Comparison of ENCODE assay signal across 11 cellular contexts in genomic region chr5:37900692-37901091, GRCh38.
DNase-seq lines count a peak whose midpoint lies in the region; ATAC-seq and TF ChIP-seq lines count a peak whose summit lies in the region.
"Had no signal": no experiment of that assay in that cellular context is flagged by ENCODE, and none has a peak within 500 bp of the region (broad histone marks: within the 10 kb centered on the region; RNA-seq: fewer than 3 reads in every experiment).

No MANE protein-coding gene starts in this region.

- no peak overlapping the region for H3K27ac ChIP-seq in GM23248
- H3K27ac ChIP-seq in OCI-LY7 (ENCODE audit: low read depth, low read length, poor library complexity, severe bottlenecking) = no peak overlapping the region
- H3K27ac ChIP-seq: cardiac muscle cell, neutrophil, SJCRH30 had no signal

- H4K20me1 ChIP-seq in GM23248 (ENCODE audit: insufficient read depth) = no peaks in the 10 kb centered on the region
- H4K20me1 ChIP-seq in OCI-LY7 (ENCODE audit: insufficient read depth, low read length) = no peaks in the 10 kb centered on the region

- H3K27me3 ChIP-seq in GM23248 (replicated peaks; ENCODE audit: insufficient read depth) = no peaks in the 10 kb centered on the region
- H3K27me3 ChIP-seq: cardiac muscle cell, neutrophil, SJCRH30 had no signal

- H3K4me3 ChIP-seq in GM23248 (no peak overlapping the region), OCI-LY7 (ENCODE audit: low read depth, low read length, poor library complexity, severe bottlenecking) (no peak overlapping the region), fibroblast of villous mesenchyme (ENCODE audit: low read depth, low read length) (no peak overlapping the region), skeletal muscle cell (ENCODE audit: low read depth, low read length) (no peak overlapping the region)
- H3K4me3 ChIP-seq: cardiac muscle cell, SJCRH30 had no signal

- POLR2A ChIA-PET in OCI-LY7 (lab: Charles Lee) = no interaction called here

- CTCF ChIA-PET in OCI-LY7 (lab: Charles Lee; ENCODE audit: unreplicated experiment) = no interaction called here

- no peak overlapping the region for H3K4me2 ChIP-seq in GM23248 (ENCODE audit: unreplicated experiment)
- H3K4me2 ChIP-seq in OCI-LY7 (ENCODE audit: low read length) = no peak overlapping the region

- H2AFZ ChIP-seq in GM23248 = no peak overlapping the region
- no peak overlapping the region for H2AFZ ChIP-seq in OCI-LY7 (ENCODE audit: low read length)

- BruUV-seq in OCI-LY7 (replicated peaks; lab: Mats Ljungman, UMichigan) = no TSS peak

- ATAC-seq in HG03469 (IDR thresholded peaks at IDR 0.05; ENCODE audit: unreplicated experiment) (no peak), HG02571 (IDR thresholded peaks at IDR 0.05; ENCODE audit: unreplicated experiment) (no peak)

- no peak for TF ChIP-seq CTCF in OCI-LY7 (conservative IDR thresholded peaks at IDR 0.05; ENCODE audit: low read length)
- TF ChIP-seq CTCF in fibroblast of villous mesenchyme (IDR thresholded peaks at IDR 0.05; ENCODE audit: insufficient read depth, low read depth, low read length) = peak; percentile 31

- H3K9ac ChIP-seq in GM23248 = no peak overlapping the region

- WGBS in GM23248 (ENCODE audit: low coverage in 1 of 2, low lambda C conversion rate in 2 of 2, missing lambda C conversion rate in 2 of 2), 2 experiments = 7 to 11% methylated on average over 1 of the region's 1 CpG

- H3F3A ChIP-seq in GM23248 (ENCODE audit: insufficient read depth) = no peaks in the 10 kb centered on the region

- intact Hi-C loops in OCI-LY7 (cut with micrococcal nuclease; ENCODE audit: unreplicated experiment) = no loop called here

- H3K79me2 ChIP-seq in GM23248 (ENCODE audit: insufficient read depth) (no peaks in the 10 kb centered on the region), OCI-LY7 (ENCODE audit: insufficient read depth, low read depth, low read length) (no peaks in the 10 kb centered on the region)

- H3K36me3 ChIP-seq in GM23248 (ENCODE audit: low read depth) = no peaks in the 10 kb centered on the region
- H3K36me3 ChIP-seq in OCI-LY7 (ENCODE audit: insufficient read depth, low read length) = no peaks in the 10 kb centered on the region
- H3K36me3 ChIP-seq: cardiac muscle cell, neutrophil, SJCRH30 had no signal

- H3K9me2 ChIP-seq in GM23248 (ENCODE audit: insufficient read depth) (no peaks in the 10 kb centered on the region), OCI-LY7 (ENCODE audit: insufficient read depth, low read length) (no peaks in the 10 kb centered on the region)

- DNase-seq in GM23248 (peak; percentile 66), OCI-LY7 (ENCODE audit: low spot score) (peak; percentile 0), fibroblast of villous mesenchyme (ENCODE audit: low read depth) (peak; percentile 53), skeletal muscle cell (ENCODE audit: low read depth) (peak; percentile 23), NCI-H345 (lab: John Stamatoyannopoulos, UW) (no peak), kidney glomerular epithelial cell (lab: John Stamatoyannopoulos, UW) (no peak)
- DNase-seq: SJCRH30 had no signal

- in situ Hi-C loops in GM23248 (cut with MboI) = no loop called here

- no peaks in the 10 kb centered on the region for H3K4me1 ChIP-seq in GM23248 (ENCODE audit: insufficient read depth)
- H3K4me1 ChIP-seq in OCI-LY7 (ENCODE audit: insufficient read depth, low read length, poor library complexity, severe bottlenecking) = no peaks in the 10 kb centered on the region
- H3K4me1 ChIP-seq: SJCRH30 had no signal

- no peaks in the 10 kb centered on the region for H3K9me3 ChIP-seq in GM23248 (ENCODE audit: low read depth)
- H3K9me3 ChIP-seq in OCI-LY7 (ENCODE audit: low read length) = no peaks in the 10 kb centered on the region
- H3K9me3 ChIP-seq: neutrophil, SJCRH30 had no signal

Comparison
In these comparisons a context has a peak if more than half of its experiments do, and no peak if none do; other contexts are left out.
1. DNase-seq: peak in GM23248 (single experiment), OCI-LY7 (single experiment), fibroblast of villous mesenchyme (single experiment) and skeletal muscle cell (single experiment); none in NCI-H345 (single experiment) and kidney glomerular epithelial cell (single experiment).